Comparison of ENCODE assay signal across 22 cellular contexts in the genomic region with DNA sequence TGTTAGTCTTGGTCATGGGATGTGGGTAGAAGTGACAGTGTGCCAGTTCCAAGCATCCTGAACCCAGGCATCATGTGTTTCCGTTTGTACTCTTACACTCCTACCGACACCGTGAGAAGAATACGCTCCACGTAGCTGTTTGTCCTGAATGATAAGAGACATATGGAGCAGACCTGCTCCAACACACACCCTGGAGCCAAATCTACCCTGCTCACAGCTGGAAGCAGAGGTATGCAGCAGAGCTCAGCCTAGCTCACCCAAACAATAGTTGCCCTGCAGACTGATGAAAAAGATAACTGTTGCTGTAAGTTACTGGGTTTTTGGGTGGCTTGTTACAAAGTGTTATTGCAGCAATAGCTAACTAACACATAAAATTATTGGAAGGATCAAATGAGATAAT. TPM values are rescaled to one million over a fixed set of nuclear protein-coding genes. Genes with fewer than 3 reads are reported as not detected.
"Had no signal": no experiment of that assay in that cellular context is flagged by ENCODE, and none has a peak within 500 bp of the region (broad histone marks: within the 10 kb centered on the region; RNA-seq: fewer than 3 reads in every experiment).

No MANE protein-coding gene starts in this region.

- H2AFZ ChIP-seq: hepatocyte, parathyroid adenoma had no signal

- H3K4me3 ChIP-seq: breast epithelium, esophagus squamous epithelium, gastrocnemius medialis, hepatocyte, right atrium auricular region, stomach, thyroid gland, upper lobe of right lung had no signal

- DNase-seq: activated CD4-positive, alpha-beta T cell treated with anti-CD3 and anti-CD28 coated beads, Interleukin-2, amount 50 U/mL, for 1 hour; activated CD8-positive, alpha-beta T cell treated with anti-CD3 and anti-CD28 coated beads for 36 hours; activated naive CD8-positive, alpha-beta T cell treated with anti-CD3 and anti-CD28 coated beads, Interleukin-2, amount 50 U/mL, for 24 hours; activated T-cell treated with anti-CD3 and anti-CD28 coated beads, Interleukin-2, amount 50 U/mL, for 48 hours; esophagus squamous epithelium; gastrocnemius medialis; left cardiac atrium; left ventricle myocardium superior; naive thymus-derived CD4-positive, alpha-beta T cell; nucleus accumbens; stimulated activated CD4-positive, alpha-beta T cell treated with anti-CD3 and anti-CD28 coated beads, Interleukin-15, amount 100 ng/mL, for 24 hours; stimulated activated CD4-positive, alpha-beta T cell treated with anti-CD3 and anti-CD28 coated beads, Interleukin-2, amount 100 ng/mL, for 24 hours; stimulated activated naive B cell treated with anti-CD40 and anti-IgM and Interleukin-4, amounts not matched to agents 10 μg/mL and 1 μg/mL and 100 μg/mL, for 72 hours; stomach; T-helper 2 cell; thyroid gland; upper lobe of right lung had no signal

- H3K4me2 ChIP-seq: hepatocyte had no signal

- H3K27me3 ChIP-seq: breast epithelium, gastrocnemius medialis, hepatocyte, right atrium auricular region, thyroid gland, upper lobe of right lung had no signal

- H3K9me3 ChIP-seq: breast epithelium, esophagus squamous epithelium, gastrocnemius medialis, right atrium auricular region, stomach, thyroid gland, upper lobe of right lung had no signal

- H3K4me1 ChIP-seq: breast epithelium, esophagus squamous epithelium, gastrocnemius medialis, right atrium auricular region, stomach, thyroid gland, upper lobe of right lung had no signal

- FAIRE-seq: keratinocyte had no signal

- H3K27ac ChIP-seq: breast epithelium, esophagus squamous epithelium, gastrocnemius medialis, hepatocyte, parathyroid adenoma, right atrium auricular region, stomach, thyroid gland, upper lobe of right lung had no signal

- H3K36me3 ChIP-seq: breast epithelium, esophagus squamous epithelium, gastrocnemius medialis, right atrium auricular region, stomach, thyroid gland, upper lobe of right lung had no signal

- H3K9ac ChIP-seq: parathyroid adenoma had no signal

- ATAC-seq: activated CD8-positive, alpha-beta T cell treated with anti-CD3 and anti-CD28 coated beads for 36 hours; activated naive CD8-positive, alpha-beta T cell treated with anti-CD3 and anti-CD28 coated beads, Interleukin-2, amount 50 U/mL, for 24 hours; gastrocnemius medialis; left cardiac atrium; left ventricle myocardium superior; naive thymus-derived CD4-positive, alpha-beta T cell; stimulated activated naive B cell treated with anti-CD40 and anti-IgM and Interleukin-4, amounts not matched to agents 10 μg/mL and 1 μg/mL and 100 μg/mL, for 72 hours; upper lobe of right lung had no signal

RNA-seq across cellular contexts. Expression of a gene that starts 16.3 kb away (rescaled TPM):
- polyA plus RNA-seq: keratinocyte; naive thymus-derived CD4-positive, alpha-beta T cell had no signal
